13 cellular contexts compared by ENCODE assay signal in genomic region chr5:122885038-122885517, GRCh38. TPM values are rescaled to one million over a fixed set of nuclear protein-coding genes. Genes with fewer than 3 reads are reported as not detected.
DNase-seq lines count a peak whose midpoint lies in the region; ATAC-seq and TF ChIP-seq lines count a peak whose summit lies in the region.
"Had no signal": no experiment of that assay in that cellular context is flagged by ENCODE, and none has a peak within 500 bp of the region (broad histone marks: within the 10 kb centered on the region; RNA-seq: fewer than 3 reads in every experiment).

No MANE protein-coding gene starts in this region.

- no peaks in the 10 kb centered on the region for H4K20me1 ChIP-seq in Karpas-422 (ENCODE audit: insufficient read depth, low read depth, low read length)

- H2BK12ac ChIP-seq in trophoblast cell (ENCODE audit: low read length): no peak overlapping the region

- no peaks in the 10 kb centered on the region for H3K9me2 ChIP-seq in Karpas-422 (replicated peaks; ENCODE audit: insufficient read depth, low read length)

- H3K4me2 ChIP-seq in trophoblast cell (ENCODE audit: low read length) (no peak overlapping the region), Karpas-422 (ENCODE audit: low read depth, low read length, poor library complexity, severe bottlenecking) (no peak overlapping the region)

- H3K14ac ChIP-seq in trophoblast cell (ENCODE audit: low read length): no peak overlapping the region

- H3K9me3 ChIP-seq in trophoblast cell (ENCODE audit: insufficient read depth, low read depth, low read length) (no peaks in the 10 kb centered on the region), Karpas-422 (ENCODE audit: low read length) (no peaks in the 10 kb centered on the region)

- H4K91ac ChIP-seq in trophoblast cell (ENCODE audit: low read depth, low read length): no peak overlapping the region

- H3K9me3 Mint-ChIP-seq in WTC11: peaks cover 5% of the 10 kb centered on the region

- H4K12ac ChIP-seq in trophoblast cell (ENCODE audit: low read depth, low read length): no peak overlapping the region

- no peaks in the 10 kb centered on the region for H3K27me3 Mint-ChIP-seq in WTC11 (ENCODE audit: low read depth)

- no peak overlapping the region for H2AFZ ChIP-seq in trophoblast cell (ENCODE audit: insufficient read depth, low read length, poor library complexity)
- no peak overlapping the region for H2AFZ ChIP-seq in Karpas-422 (ENCODE audit: low read length)

- H3K4ac ChIP-seq in trophoblast cell (ENCODE audit: low read depth, low read length): peak overlapping the region; percentile 29

- ATAC-seq in WTC11: peak; percentile 36
- no peak for ATAC-seq in HG03175 (IDR thresholded peaks at IDR 0.05; ENCODE audit: unreplicated experiment)
- no peak for ATAC-seq in stimulated activated naive CD8-positive, alpha-beta T cell treated with anti-CD3 and anti-CD28 coated beads, Interleukin-15, Interleukin-2, amounts not matched to agents 100 U/mL and 50 U/mL, for 24 hours
- ATAC-seq: CD8-positive, alpha-beta T cell; HCT116 had no signal

- no peaks in the 10 kb centered on the region for H3K4me1 ChIP-seq in trophoblast cell (ENCODE audit: control insufficient read depth in 1 of 2, insufficient read depth in 2 of 2, low read length in 2 of 2)
- H3K4me1 ChIP-seq in Karpas-422 (ENCODE audit: low read length): no peaks in the 10 kb centered on the region

- H4K8ac ChIP-seq in trophoblast cell (ENCODE audit: low read depth, low read length): peak overlapping the region; percentile 66

- H3K79me2 ChIP-seq in trophoblast cell (ENCODE audit: control insufficient read depth, insufficient read depth, low read length, poor library complexity) (no peaks in the 10 kb centered on the region), Karpas-422 (ENCODE audit: low read length) (no peaks in the 10 kb centered on the region)

- H2AK5ac ChIP-seq in trophoblast cell (ENCODE audit: low read length): no peak overlapping the region

- no peak overlapping the region for H3K4me3 Mint-ChIP-seq in WTC11
- H3K4me3 Mint-ChIP-seq: CD14-positive monocyte; CD8-positive, alpha-beta T cell had no signal

- H3K27me3 ChIP-seq in trophoblast cell (ENCODE audit: insufficient read depth, low read length) (no peaks in the 10 kb centered on the region), Karpas-422 (ENCODE audit: low read length) (no peaks in the 10 kb centered on the region)

- CTCF ChIA-PET in WTC11 (lab: Charles Lee): interaction anchor here (1.4 kb wide), 1 partner anchor 234 kb away, joined by 4 read pairs; no protein-coding TSS in a partner anchor

- H3K36me3 ChIP-seq in trophoblast cell (ENCODE audit: control insufficient read depth in 1 of 2, insufficient read depth in 2 of 2, low read length in 2 of 2): no peaks in the 10 kb centered on the region
- H3K36me3 ChIP-seq in Karpas-422 (ENCODE audit: insufficient read depth, low read length): no peaks in the 10 kb centered on the region

- peak overlapping the region; percentile 77 for H3K18ac ChIP-seq in trophoblast cell (ENCODE audit: low read length)

- H3K9ac ChIP-seq in trophoblast cell (ENCODE audit: low read length) (no peak overlapping the region), Karpas-422 (ENCODE audit: low read length) (no peak overlapping the region)

- no peak overlapping the region for H3K27ac Mint-ChIP-seq in WTC11
- H3K27ac Mint-ChIP-seq: CD8-positive, alpha-beta T cell had no signal

- H3K4me1 Mint-ChIP-seq in WTC11: peaks cover 14% of the 10 kb centered on the region

- H2BK5ac ChIP-seq in trophoblast cell (ENCODE audit: low read depth, low read length, poor library complexity): no peak overlapping the region

- H3K79me1 ChIP-seq in trophoblast cell (ENCODE audit: low read length): no peaks in the 10 kb centered on the region

- no peak overlapping the region for H3K4me3 ChIP-seq in fibroblast of villous mesenchyme (ENCODE audit: low read depth, low read length)
- H3K4me3 ChIP-seq in trophoblast cell (ENCODE audit: low read depth, low read length): no peak overlapping the region
- H3K4me3 ChIP-seq in Karpas-422 (ENCODE audit: low read length): no peak overlapping the region

- H3K23ac ChIP-seq in trophoblast cell (ENCODE audit: low read length): no peak overlapping the region

- POLR2A ChIA-PET in WTC11 (lab: Charles Lee): interaction anchor here (1.0 kb wide), 1 partner anchor 14 kb away, joined by 3 read pairs; no protein-coding TSS in a partner anchor

- WGBS in trophoblast cell (ENCODE audit: extremely low coverage, insufficient coverage, insufficient read length): no CpG with 5 or more reads among the region's 1 CpG

- no peak for TF ChIP-seq CTCF in WTC11 (IDR thresholded peaks at IDR 0.05)
- no peak for TF ChIP-seq CTCF in fibroblast of villous mesenchyme (IDR thresholded peaks at IDR 0.05; ENCODE audit: insufficient read depth, low read depth, low read length)

- DNase-seq in WTC11 (ENCODE audit: low spot score) (no peak), fibroblast of villous mesenchyme (ENCODE audit: low read depth) (peak; percentile 4), trophoblast cell (no peak), mucosa of gallbladder (ENCODE audit: low spot score) (no peak), Karpas-422 (no peak)
- DNase-seq in stimulated activated naive CD8-positive, alpha-beta T cell treated with anti-CD3 and anti-CD28 coated beads, Interleukin-15, Interleukin-2, amounts not matched to agents 100 U/mL and 50 U/mL, for 24 hours: no peak
- DNase-seq: CD8-positive, alpha-beta T cell; COR-L47; DND-41; GDM1 had no signal

- peak overlapping the region; percentile 24 for H2BK120ac ChIP-seq in trophoblast cell (ENCODE audit: insufficient read depth, low read length, poor library complexity)

- peaks cover 7% of the 10 kb centered on the region for H3K36me3 Mint-ChIP-seq in WTC11
- H3K36me3 Mint-ChIP-seq: CD8-positive, alpha-beta T cell had no signal

- H3K27ac ChIP-seq in trophoblast cell (ENCODE audit: low read depth, low read length) (no peak overlapping the region), Karpas-422 (ENCODE audit: low read length) (no peak overlapping the region)

TF ChIP-seq in WTC11, 78 proteins besides CTCF, POLR2A, EP300 and RAD21:
- TF ChIP-seq SOX15 (CRISPR knock-in tag; IDR thresholded peaks at IDR 0.05): no peak
- no peak for TF ChIP-seq GRHL2 (CRISPR knock-in tag; IDR thresholded peaks at IDR 0.05; ENCODE audit: insufficient replicate concordance, severe bottlenecking)
- TF ChIP-seq KAT7 (CRISPR knock-in tag; IDR thresholded peaks at IDR 0.05; ENCODE audit: borderline replicate concordance): no peak
- no peak for TF ChIP-seq MYBL2 (CRISPR knock-in tag; IDR thresholded peaks at IDR 0.05)
- no peak for TF ChIP-seq AFF4 (CRISPR knock-in tag; IDR thresholded peaks at IDR 0.05; ENCODE audit: borderline replicate concordance)
- TF ChIP-seq ZBTB43 (CRISPR knock-in tag; IDR thresholded peaks at IDR 0.05): no peak

RNA-seq across cellular contexts. Expression of gene SNX24, which starts 39.7 kb away (rescaled TPM):
- total RNA-seq in WTC11 (2021) (14.0 to 15.8 TPM (median 15.5 TPM) in 3 replicates), fibroblast of villous mesenchyme (28.0 and 29.8 TPM in 2 replicates), mucosa of gallbladder (18.2 TPM)
- 51.4 and 52.7 TPM in 2 replicates for polyA plus RNA-seq in trophoblast cell (2013)
- total RNA-seq in Karpas-422 (2014; rRNA removed; shearing (Covaris generic); ENCODE audit: low replicate concordance): 0.32 TPM in 1 of 2 replicates, not detected in the other

Comparison
In these comparisons a context has a peak if more than half of its experiments do, and no peak if none do; other contexts are left out.
1. RNA of gene SNX24, which starts 39.7 kb away (total RNA-seq): 28.0 to 29.8 TPM in fibroblast of villous mesenchyme, 18.2 TPM in mucosa of gallbladder (single experiment) and 14.0 to 15.8 TPM in WTC11; 0.32 TPM in Karpas-422; every median in the first group is over 10 times any median in the second.